ENCODE assay signal across 1 cellular context in the genomic region with DNA sequence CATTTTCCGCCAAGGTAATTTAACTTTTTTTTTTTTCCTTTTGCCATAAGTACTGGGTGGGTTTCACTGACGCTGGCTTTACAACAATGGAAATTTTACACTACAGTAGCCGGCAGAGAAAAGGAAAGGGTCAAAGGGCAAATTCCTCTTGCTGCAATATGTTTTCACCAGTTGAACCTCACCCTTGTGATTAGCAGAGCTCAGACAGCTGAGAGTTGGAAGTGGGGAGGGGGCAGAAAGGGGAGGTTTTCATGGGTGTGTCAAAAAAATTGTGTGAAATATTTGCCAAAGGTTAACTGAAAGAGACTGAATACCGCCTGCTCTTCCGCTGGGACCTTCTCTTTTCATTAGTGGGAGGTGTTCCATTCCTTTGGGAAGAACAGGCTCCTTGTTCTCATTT.
TF ChIP-seq lines count a peak whose summit lies in the region.

No MANE protein-coding gene starts in this region.

TF ChIP-seq in HepG2, 621 proteins besides CTCF, POLR2A, EP300 and RAD21 (continued from another document and continues in another):
- no peak for TF ChIP-seq HBP1 (CRISPR knock-in tag; IDR thresholded peaks at IDR 0.05; ENCODE audit: low read depth)
- TF ChIP-seq SMARCC2 (IDR thresholded peaks at IDR 0.05), result no peak
- TF ChIP-seq FLYWCH1 (CRISPR knock-in tag; IDR thresholded peaks at IDR 0.05), result no peak
- peak; percentile 28; the same call in 1 of the 2 replicates for TF ChIP-seq TBX3 (IDR thresholded peaks at IDR 0.05; ENCODE audit: borderline replicate concordance)
- TF ChIP-seq, protein P1, sequence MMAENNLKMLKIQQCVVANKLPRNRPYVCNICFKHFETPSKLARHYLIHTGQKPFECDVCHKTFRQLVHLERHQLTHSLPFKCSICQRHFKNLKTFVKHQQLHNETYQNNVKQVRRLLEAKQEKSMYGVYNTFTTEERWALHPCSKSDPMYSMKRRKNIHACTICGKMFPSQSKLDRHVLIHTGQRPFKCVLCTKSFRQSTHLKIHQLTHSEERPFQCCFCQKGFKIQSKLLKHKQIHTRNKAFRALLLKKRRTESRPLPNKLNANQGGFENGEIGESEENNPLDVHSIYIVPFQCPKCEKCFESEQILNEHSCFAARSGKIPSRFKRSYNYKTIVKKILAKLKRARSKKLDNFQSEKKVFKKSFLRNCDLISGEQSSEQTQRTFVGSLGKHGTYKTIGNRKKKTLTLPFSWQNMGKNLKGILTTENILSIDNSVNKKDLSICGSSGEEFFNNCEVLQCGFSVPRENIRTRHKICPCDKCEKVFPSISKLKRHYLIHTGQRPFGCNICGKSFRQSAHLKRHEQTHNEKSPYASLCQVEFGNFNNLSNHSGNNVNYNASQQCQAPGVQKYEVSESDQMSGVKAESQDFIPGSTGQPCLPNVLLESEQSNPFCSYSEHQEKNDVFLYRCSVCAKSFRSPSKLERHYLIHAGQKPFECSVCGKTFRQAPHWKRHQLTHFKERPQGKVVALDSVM (CRISPR knock-in tag; IDR thresholded peaks at IDR 0.05), result no peak
- no peak for TF ChIP-seq CENPX (CRISPR knock-in tag; IDR thresholded peaks at IDR 0.05)
- TF ChIP-seq POLR2AphosphoS2 (IDR thresholded peaks at IDR 0.05; ENCODE audit: low read depth, low read length), result no peak
- TF ChIP-seq PITX1 (CRISPR knock-in tag; IDR thresholded peaks at IDR 0.05), result peak; percentile 54; the same call in 1 of the 2 replicates
- no peak for TF ChIP-seq ZNF777 (CRISPR knock-in tag; IDR thresholded peaks at IDR 0.05)
- TF ChIP-seq XBP1 (CRISPR knock-in tag; IDR thresholded peaks at IDR 0.05), result no peak
- no peak for TF ChIP-seq STAT5B (CRISPR knock-in tag; IDR thresholded peaks at IDR 0.05)
- TF ChIP-seq ATF3 (CRISPR knock-in tag; IDR thresholded peaks at IDR 0.05), result no peak
- TF ChIP-seq NFE2 (CRISPR knock-in tag; IDR thresholded peaks at IDR 0.05), result no peak
- TF ChIP-seq, protein P2, sequence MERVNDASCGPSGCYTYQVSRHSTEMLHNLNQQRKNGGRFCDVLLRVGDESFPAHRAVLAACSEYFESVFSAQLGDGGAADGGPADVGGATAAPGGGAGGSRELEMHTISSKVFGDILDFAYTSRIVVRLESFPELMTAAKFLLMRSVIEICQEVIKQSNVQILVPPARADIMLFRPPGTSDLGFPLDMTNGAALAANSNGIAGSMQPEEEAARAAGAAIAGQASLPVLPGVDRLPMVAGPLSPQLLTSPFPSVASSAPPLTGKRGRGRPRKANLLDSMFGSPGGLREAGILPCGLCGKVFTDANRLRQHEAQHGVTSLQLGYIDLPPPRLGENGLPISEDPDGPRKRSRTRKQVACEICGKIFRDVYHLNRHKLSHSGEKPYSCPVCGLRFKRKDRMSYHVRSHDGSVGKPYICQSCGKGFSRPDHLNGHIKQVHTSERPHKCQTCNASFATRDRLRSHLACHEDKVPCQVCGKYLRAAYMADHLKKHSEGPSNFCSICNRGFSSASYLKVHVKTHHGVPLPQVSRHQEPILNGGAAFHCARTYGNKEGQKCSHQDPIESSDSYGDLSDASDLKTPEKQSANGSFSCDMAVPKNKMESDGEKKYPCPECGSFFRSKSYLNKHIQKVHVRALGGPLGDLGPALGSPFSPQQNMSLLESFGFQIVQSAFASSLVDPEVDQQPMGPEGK (CRISPR knock-in tag; IDR thresholded peaks at IDR 0.05), result peak; percentile 64
- TF ChIP-seq TARDBP (CRISPR knock-in tag; IDR thresholded peaks at IDR 0.05), result peak; percentile 53; the same call in 1 of the 2 replicates
- no peak for TF ChIP-seq ZBTB14 (CRISPR knock-in tag; IDR thresholded peaks at IDR 0.05)
- TF ChIP-seq TMF1 (CRISPR knock-in tag; IDR thresholded peaks at IDR 0.05; ENCODE audit: low read depth), result no peak
- TF ChIP-seq ATF2 (CRISPR knock-in tag; IDR thresholded peaks at IDR 0.05), result no peak
- no peak for TF ChIP-seq CERS6 (CRISPR knock-in tag; IDR thresholded peaks at IDR 0.05)
- TF ChIP-seq ZNF605 (CRISPR knock-in tag; IDR thresholded peaks at IDR 0.05), result no peak
- TF ChIP-seq KDM4B (CRISPR knock-in tag; IDR thresholded peaks at IDR 0.05), result no peak
- TF ChIP-seq, protein P3, sequence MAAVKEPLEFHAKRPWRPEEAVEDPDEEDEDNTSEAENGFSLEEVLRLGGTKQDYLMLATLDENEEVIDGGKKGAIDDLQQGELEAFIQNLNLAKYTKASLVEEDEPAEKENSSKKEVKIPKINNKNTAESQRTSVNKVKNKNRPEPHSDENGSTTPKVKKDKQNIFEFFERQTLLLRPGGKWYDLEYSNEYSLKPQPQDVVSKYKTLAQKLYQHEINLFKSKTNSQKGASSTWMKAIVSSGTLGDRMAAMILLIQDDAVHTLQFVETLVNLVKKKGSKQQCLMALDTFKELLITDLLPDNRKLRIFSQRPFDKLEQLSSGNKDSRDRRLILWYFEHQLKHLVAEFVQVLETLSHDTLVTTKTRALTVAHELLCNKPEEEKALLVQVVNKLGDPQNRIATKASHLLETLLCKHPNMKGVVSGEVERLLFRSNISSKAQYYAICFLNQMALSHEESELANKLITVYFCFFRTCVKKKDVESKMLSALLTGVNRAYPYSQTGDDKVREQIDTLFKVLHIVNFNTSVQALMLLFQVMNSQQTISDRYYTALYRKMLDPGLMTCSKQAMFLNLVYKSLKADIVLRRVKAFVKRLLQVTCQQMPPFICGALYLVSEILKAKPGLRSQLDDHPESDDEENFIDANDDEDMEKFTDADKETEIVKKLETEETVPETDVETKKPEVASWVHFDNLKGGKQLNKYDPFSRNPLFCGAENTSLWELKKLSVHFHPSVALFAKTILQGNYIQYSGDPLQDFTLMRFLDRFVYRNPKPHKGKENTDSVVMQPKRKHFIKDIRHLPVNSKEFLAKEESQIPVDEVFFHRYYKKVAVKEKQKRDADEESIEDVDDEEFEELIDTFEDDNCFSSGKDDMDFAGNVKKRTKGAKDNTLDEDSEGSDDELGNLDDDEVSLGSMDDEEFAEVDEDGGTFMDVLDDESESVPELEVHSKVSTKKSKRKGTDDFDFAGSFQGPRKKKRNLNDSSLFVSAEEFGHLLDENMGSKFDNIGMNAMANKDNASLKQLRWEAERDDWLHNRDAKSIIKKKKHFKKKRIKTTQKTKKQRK (IDR thresholded peaks at IDR 0.05; ENCODE audit: low read length), result no peak
- no peak for TF ChIP-seq ZNF382 (CRISPR knock-in tag; IDR thresholded peaks at IDR 0.05; ENCODE audit: borderline replicate concordance)
- TF ChIP-seq PCBP2 (optimal IDR thresholded peaks at IDR 0.05; ENCODE audit: low read depth, low read length, poor library complexity, severe bottlenecking), result no peak
- TF ChIP-seq SOX13 (IDR thresholded peaks at IDR 0.05), result peak; percentile 61; the same call in 1 of the 2 replicates
- peak in 1 of 2 experiments; percentile 93; a peak in 2 of 4 replicates for TF ChIP-seq SOX13 (CRISPR knock-in tag; conservative IDR thresholded peaks at IDR 0.05 in 1 of 2, IDR thresholded peaks at IDR 0.05 in 1 of 2)
- no peak for TF ChIP-seq MIER2 (CRISPR knock-in tag; IDR thresholded peaks at IDR 0.05)
- 0 out of 2 replicates have a peak, but pooled peaks have one; percentile 26 for TF ChIP-seq ZNF430 (CRISPR knock-in tag; IDR thresholded peaks at IDR 0.05)
- TF ChIP-seq ZNF766 (CRISPR knock-in tag; IDR thresholded peaks at IDR 0.05; ENCODE audit: borderline replicate concordance), result no peak
- no peak for TF ChIP-seq ZFAT (CRISPR knock-in tag; conservative IDR thresholded peaks at IDR 0.05)
- TF ChIP-seq ZNF574 (CRISPR knock-in tag; IDR thresholded peaks at IDR 0.05), result no peak
- no peak for TF ChIP-seq ZNF547 (CRISPR knock-in tag; IDR thresholded peaks at IDR 0.05)
- peak; percentile 51 for TF ChIP-seq SAP130 (CRISPR knock-in tag; IDR thresholded peaks at IDR 0.05; ENCODE audit: low read depth)
- TF ChIP-seq CHCHD3 (CRISPR knock-in tag; IDR thresholded peaks at IDR 0.05), result no peak
- TF ChIP-seq ZFP36 (IDR thresholded peaks at IDR 0.05; ENCODE audit: borderline replicate concordance, low read depth, low read length, partially characterized antibody), result no peak
- no peak for TF ChIP-seq TAF15 (IDR thresholded peaks at IDR 0.05; ENCODE audit: low read depth, low read length, poor library complexity, severe bottlenecking)
- TF ChIP-seq CSRNP1 (CRISPR knock-in tag; IDR thresholded peaks at IDR 0.05), result no peak
- no peak for TF ChIP-seq NONO (IDR thresholded peaks at IDR 0.05)
- no peak for TF ChIP-seq NONO (CRISPR knock-in tag; conservative IDR thresholded peaks at IDR 0.05)
- TF ChIP-seq HNRNPH1 (optimal IDR thresholded peaks at IDR 0.05; ENCODE audit: low read depth, low read length), result no peak
- no peak for TF ChIP-seq GTF3A (CRISPR knock-in tag; conservative IDR thresholded peaks at IDR 0.05)
- no peak for TF ChIP-seq HOXA7 (CRISPR knock-in tag; IDR thresholded peaks at IDR 0.05)
- no peak for TF ChIP-seq ZNF724P (CRISPR knock-in tag; IDR thresholded peaks at IDR 0.05; ENCODE audit: borderline replicate concordance)
- TF ChIP-seq, protein P4, sequence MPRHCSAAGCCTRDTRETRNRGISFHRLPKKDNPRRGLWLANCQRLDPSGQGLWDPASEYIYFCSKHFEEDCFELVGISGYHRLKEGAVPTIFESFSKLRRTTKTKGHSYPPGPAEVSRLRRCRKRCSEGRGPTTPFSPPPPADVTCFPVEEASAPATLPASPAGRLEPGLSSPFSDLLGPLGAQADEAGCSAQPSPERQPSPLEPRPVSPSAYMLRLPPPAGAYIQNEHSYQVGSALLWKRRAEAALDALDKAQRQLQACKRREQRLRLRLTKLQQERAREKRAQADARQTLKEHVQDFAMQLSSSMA (CRISPR knock-in tag; IDR thresholded peaks at IDR 0.05), result no peak
- TF ChIP-seq ARNT2 (CRISPR knock-in tag; IDR thresholded peaks at IDR 0.05; ENCODE audit: low read depth), result no peak
- no peak for TF ChIP-seq ZFYVE20 (CRISPR knock-in tag; IDR thresholded peaks at IDR 0.05; ENCODE audit: borderline replicate concordance, low read depth)
